ENCODE assay signal across 8 cellular contexts in the genomic region with DNA sequence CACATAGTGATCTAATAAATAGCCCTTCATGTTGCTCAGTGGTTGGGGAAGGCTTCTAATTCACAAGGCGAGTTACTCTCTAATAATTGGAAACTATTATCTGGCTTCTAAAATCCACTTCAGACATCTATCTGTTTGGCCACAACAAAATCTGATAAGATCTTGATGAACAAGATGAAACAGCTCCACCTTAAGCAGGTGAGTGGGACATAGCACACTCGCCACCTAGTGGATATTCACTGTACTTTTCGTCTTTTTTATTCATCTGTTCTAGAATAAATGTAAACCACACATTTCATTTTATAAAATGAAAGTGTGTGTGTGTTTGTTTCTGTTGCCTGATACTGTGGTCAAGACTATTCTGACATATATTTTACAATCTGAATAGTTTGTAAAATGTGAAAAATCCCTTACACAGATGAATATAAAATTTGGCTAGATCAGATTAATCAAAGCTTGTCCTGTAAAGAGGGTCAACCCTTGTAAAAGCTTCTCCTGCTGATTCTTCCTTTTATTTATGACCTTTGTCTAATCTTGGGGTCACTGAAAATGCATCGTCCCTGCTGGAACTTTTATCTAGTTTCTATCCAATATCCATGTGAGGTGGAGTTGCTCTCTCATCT. TPM values are rescaled to one million over a fixed set of nuclear protein-coding genes. Genes with fewer than 3 reads are reported as not detected.
DNase-seq lines count a peak whose midpoint lies in the region; ATAC-seq, FAIRE-seq and TF ChIP-seq lines count a peak whose summit lies in the region.

No MANE protein-coding gene starts in this region.

- no peaks in the 10 kb centered on the region for H3K36me3 Mint-ChIP-seq in CD4-positive, CD25-positive, alpha-beta regulatory T cell
- no peaks in the 10 kb centered on the region for H3K36me3 Mint-ChIP-seq in astrocyte (ENCODE audit: low read depth, unreplicated experiment)
- no peaks in the 10 kb centered on the region for H3K36me3 Mint-ChIP-seq in activated T-cell treated with anti-CD3 and anti-CD28 coated beads, Interleukin-2, amount 50 U/mL, for 24 hours (ENCODE audit: low read depth)

- H3K27me3 ChIP-seq in CD4-positive, CD25-positive, alpha-beta regulatory T cell (ENCODE audit: control insufficient read depth, insufficient read depth, low read length), result no peaks in the 10 kb centered on the region
- H3K27me3 ChIP-seq in astrocyte (ENCODE audit: insufficient read depth, low read length), result no peaks in the 10 kb centered on the region

- peaks cover 0 to under 1% (median 0%) of the 10 kb centered on the region in 7 donors for H3K9me3 Mint-ChIP-seq in CD4-positive, CD25-positive, alpha-beta regulatory T cell
- no peaks in the 10 kb centered on the region for H3K9me3 Mint-ChIP-seq in astrocyte (ENCODE audit: unreplicated experiment)
- no peaks in the 10 kb centered on the region for H3K9me3 Mint-ChIP-seq in activated T-cell treated with anti-CD3 and anti-CD28 coated beads, Interleukin-2, amount 50 U/mL, for 24 hours

- H3K4me1 Mint-ChIP-seq in CD4-positive, CD25-positive, alpha-beta regulatory T cell, result no peaks in the 10 kb centered on the region
- H3K4me1 Mint-ChIP-seq in astrocyte (ENCODE audit: low read depth, unreplicated experiment), result no peaks in the 10 kb centered on the region
- H3K4me1 Mint-ChIP-seq in activated T-cell treated with anti-CD3 and anti-CD28 coated beads, Interleukin-2, amount 50 U/mL, for 24 hours (ENCODE audit: low read depth), result no peaks in the 10 kb centered on the region

- H4K20me1 ChIP-seq in astrocyte (ENCODE audit: insufficient read depth, low read length), result no peaks in the 10 kb centered on the region

- DNase-seq in CD4-positive, CD25-positive, alpha-beta regulatory T cell, result peak in 2 of 3 donors; percentile 20 to 44
- peak; percentile 19 for DNase-seq in NCI-H187 treated with DMSO at 0.1 percent for 48 hours (lab: John Stamatoyannopoulos, UW)
- DNase-seq in astrocyte (ENCODE audit: low read depth), result no peak
- no peak for DNase-seq in left lobe of liver (ENCODE audit: low spot score)
- DNase-seq in hepatic stellate cell (ENCODE audit: low spot score), result no peak
- no peak for DNase-seq in activated T-cell treated with anti-CD3 and anti-CD28 coated beads, Interleukin-2, amount 50 U/mL, for 24 hours

- H3K27ac Mint-ChIP-seq in CD4-positive, CD25-positive, alpha-beta regulatory T cell, result no peak overlapping the region
- no peak overlapping the region for H3K27ac Mint-ChIP-seq in astrocyte (ENCODE audit: unreplicated experiment)
- H3K27ac Mint-ChIP-seq in activated T-cell treated with anti-CD3 and anti-CD28 coated beads, Interleukin-2, amount 50 U/mL, for 24 hours, result no peak overlapping the region

- no peaks in the 10 kb centered on the region for H3K27me3 Mint-ChIP-seq in CD4-positive, CD25-positive, alpha-beta regulatory T cell
- peaks cover under 1% of the 10 kb centered on the region for H3K27me3 Mint-ChIP-seq in astrocyte (ENCODE audit: low read depth, unreplicated experiment)
- H3K27me3 Mint-ChIP-seq in activated T-cell treated with anti-CD3 and anti-CD28 coated beads, Interleukin-2, amount 50 U/mL, for 24 hours, result no peaks in the 10 kb centered on the region

- no peak for FAIRE-seq in astrocyte (lab: Jason Lieb, UNC)

- no peak overlapping the region for H3K4me3 Mint-ChIP-seq in CD4-positive, CD25-positive, alpha-beta regulatory T cell
- H3K4me3 Mint-ChIP-seq in astrocyte (ENCODE audit: unreplicated experiment), result no peak overlapping the region
- H3K4me3 Mint-ChIP-seq in activated T-cell treated with anti-CD3 and anti-CD28 coated beads, Interleukin-2, amount 50 U/mL, for 24 hours, result no peak overlapping the region

- H3K27ac ChIP-seq in CD4-positive, CD25-positive, alpha-beta regulatory T cell (ENCODE audit: insufficient read depth, low read length, poor library complexity, severe bottlenecking), result no peak overlapping the region
- no peak overlapping the region for H3K27ac ChIP-seq in astrocyte (ENCODE audit: low read depth, low read length)

- no peaks in the 10 kb centered on the region for H3K9me3 ChIP-seq in CD4-positive, CD25-positive, alpha-beta regulatory T cell (ENCODE audit: control insufficient read depth in 2 of 2, low read length in 2 of 2)
- no peaks in the 10 kb centered on the region for H3K9me3 ChIP-seq in astrocyte (ENCODE audit: insufficient read depth, low read depth, low read length)

- ATAC-seq in CD4-positive, CD25-positive, alpha-beta regulatory T cell (ENCODE audit: low read depth in 2 of 2), result no peak
- peak; percentile 90 for ATAC-seq in GM18870 (IDR thresholded peaks at IDR 0.05; ENCODE audit: unreplicated experiment)
- peak; percentile 91 for ATAC-seq in HG02981 (IDR thresholded peaks at IDR 0.05; ENCODE audit: unreplicated experiment)
- peak; percentile 88 for ATAC-seq in left lobe of liver

- no peaks in the 10 kb centered on the region for H3K36me3 ChIP-seq in CD4-positive, CD25-positive, alpha-beta regulatory T cell (ENCODE audit: control insufficient read depth, insufficient read depth, low read length)
- no peaks in the 10 kb centered on the region for H3K36me3 ChIP-seq in astrocyte (ENCODE audit: insufficient read depth, low read length)

- no peak overlapping the region for H3K9ac ChIP-seq in astrocyte (ENCODE audit: low read length)

- H3K4me2 ChIP-seq in astrocyte (ENCODE audit: low read length), result no peak overlapping the region

- H2AFZ ChIP-seq in astrocyte (ENCODE audit: low read depth, low read length), result no peak overlapping the region

- no peaks in the 10 kb centered on the region for H3K79me2 ChIP-seq in astrocyte (ENCODE audit: insufficient read depth, low read length)

- H3K4me1 ChIP-seq in CD4-positive, CD25-positive, alpha-beta regulatory T cell (ENCODE audit: control insufficient read depth, insufficient read depth, low read length, poor library complexity, severe bottlenecking), result no peaks in the 10 kb centered on the region
- H3K4me1 ChIP-seq in astrocyte (ENCODE audit: insufficient read depth, low read length), result no peaks in the 10 kb centered on the region

- peak; percentile 63 for TF ChIP-seq CTCF in astrocyte (IDR thresholded peaks at IDR 0.05; ENCODE audit: insufficient read depth, low read depth, low read length)

- no peak overlapping the region for H3K4me3 ChIP-seq in CD4-positive, CD25-positive, alpha-beta regulatory T cell (ENCODE audit: low read depth, low read length)
- H3K4me3 ChIP-seq in astrocyte (ENCODE audit: insufficient read depth, low read depth, low read length), result no peak overlapping the region

RNA-seq across cellular contexts. Expression of a gene that starts 26.5 kb away (rescaled TPM):
- total RNA-seq in CD4-positive, CD25-positive, alpha-beta regulatory T cell, result not detected
- polyA plus RNA-seq in CD4-positive, CD25-positive, alpha-beta regulatory T cell, result under 1 TPM in 2 of 4 donors, not detected in 2; 0.02 to 0.15 TPM
- total RNA-seq in astrocyte, result 14.0 and 20.0 TPM in 2 replicates
- 2.0 TPM for total RNA-seq in left lobe of liver

Comparison
In these comparisons a context has a peak if more than half of its experiments do, and no peak if none do; other contexts are left out.
1. ATAC-seq: peak in GM18870 (single experiment), HG02981 (single experiment) and left lobe of liver (single experiment); none in CD4-positive, CD25-positive, alpha-beta regulatory T cell (0 of 2).
2. DNase-seq: peak in CD4-positive, CD25-positive, alpha-beta regulatory T cell (2 of 3) and NCI-H187 treated with DMSO at 0.1 percent for 48 hours (single experiment); none in astrocyte (single experiment), left lobe of liver (single experiment), hepatic stellate cell (single experiment) and activated T-cell treated with anti-CD3 and anti-CD28 coated beads, Interleukin-2, amount 50 U/mL, for 24 hours (single experiment).